8 cellular contexts compared by ENCODE assay signal in genomic region chr13:33543089-33543459, GRCh38.
A peak's percentile ranks its signal among the peaks of the same experiment; 100 is the strongest.
DNase-seq lines count a peak whose midpoint lies in the region; ATAC-seq and TF ChIP-seq lines count a peak whose summit lies in the region.

No MANE protein-coding gene starts in this region.

- H3K27ac ChIP-seq in SU-DHL-6 (ENCODE audit: low read depth, low read length) = peak overlapping the region; percentile 98
- peak overlapping the region; percentile 84 for H3K27ac ChIP-seq in foreskin keratinocyte
- H3K27ac ChIP-seq in sigmoid colon = peak overlapping the region; percentile 91 to 96 (median 95)

- H3K27me3 Mint-ChIP-seq in Caco-2 (ENCODE audit: insufficient read depth, unreplicated experiment) = no peaks in the 10 kb centered on the region

- H3K9ac ChIP-seq in SU-DHL-6 (ENCODE audit: low read length) = peak overlapping the region; percentile 88

- TSS peak; percentile 88 for BruUV-seq in Caco-2 (replicated peaks; lab: Mats Ljungman, UMichigan)

- H3K9me2 ChIP-seq in SU-DHL-6 (replicated peaks; ENCODE audit: insufficient read depth, low read length) = no peaks in the 10 kb centered on the region

- H3K79me2 ChIP-seq in SU-DHL-6 (ENCODE audit: insufficient read depth, low read length) = 0 out of 2 replicates have a peak, but pooled peaks cover 5% of the 10 kb centered on the region

- H3F3A ChIP-seq in SU-DHL-6 (ENCODE audit: insufficient read depth) = peaks cover 29% of the 10 kb centered on the region

- no peaks in the 10 kb centered on the region for H4K20me1 ChIP-seq in SU-DHL-6 (ENCODE audit: low read depth, low read length)

- peak overlapping the region; percentile 98 for H3K27ac Mint-ChIP-seq in Caco-2 (ENCODE audit: unreplicated experiment)

- no peak overlapping the region for H2AFZ ChIP-seq in SU-DHL-6 (ENCODE audit: low read depth, low read length, severe bottlenecking)

- peak overlapping the region; percentile 87 for H3K4me2 ChIP-seq in SU-DHL-6 (ENCODE audit: low read depth, low read length, poor library complexity, severe bottlenecking)

- TF ChIP-seq CTCF in Caco-2 (IDR thresholded peaks at IDR 0.05; ENCODE audit: insufficient read depth in 1 of 2, low read depth in 1 of 2, low read length in 1 of 2, severe bottlenecking in 1 of 2, unreplicated experiment in 1 of 2) (no peak), SU-DHL-6 (IDR thresholded peaks at IDR 0.05; ENCODE audit: insufficient read depth, low read length, poor library complexity, severe bottlenecking) (no peak), foreskin keratinocyte (conservative IDR thresholded peaks at IDR 0.05) (no peak), sigmoid colon (IDR thresholded peaks at IDR 0.05) (no peak)

- no peaks in the 10 kb centered on the region for H3K9me3 ChIP-seq in Caco-2
- H3K9me3 ChIP-seq in SU-DHL-6 (ENCODE audit: insufficient read depth, low read length) = no peaks in the 10 kb centered on the region
- no peaks in the 10 kb centered on the region for H3K9me3 ChIP-seq in sigmoid colon

- H3K4me1 Mint-ChIP-seq in Caco-2 (ENCODE audit: low read depth, unreplicated experiment) = peaks cover 19% of the 10 kb centered on the region

- peak overlapping the region; percentile 92 for H3K4me3 Mint-ChIP-seq in Caco-2 (ENCODE audit: unreplicated experiment)

- intact Hi-C loops in Caco-2 (cut with micrococcal nuclease; ENCODE audit: unreplicated experiment) (loop anchor here (2.0 to 10.0 kb wide), 9 partner anchors 98 to 956 kb away; partner anchors contain the start of genes KL, PDS5B and STARD13), sigmoid colon (cut with DNase I) (loop anchor here (2.0 to 5.0 kb wide), 7 partner anchors 151 to 436 kb away; partner anchors contain the start of gene STARD13)

- no peaks in the 10 kb centered on the region for H3K27me3 ChIP-seq in Caco-2 (replicated peaks; ENCODE audit: control insufficient read depth, insufficient read depth, low read length)
- no peaks in the 10 kb centered on the region for H3K27me3 ChIP-seq in H7 (ENCODE audit: control insufficient read depth, insufficient read depth, low read length)
- no peaks in the 10 kb centered on the region for H3K27me3 ChIP-seq in SU-DHL-6 (ENCODE audit: low read length)
- H3K27me3 ChIP-seq in foreskin keratinocyte = no peaks in the 10 kb centered on the region
- H3K27me3 ChIP-seq in sigmoid colon = no peaks in the 10 kb centered on the region

- 3 to 5% methylated on average over 7 of the region's 7 CpGs for whole genome bisulfite sequencing in sigmoid colon, 2 donors

- H3K36me3 ChIP-seq in Caco-2 (ENCODE audit: control insufficient read depth, insufficient read depth, low read length) (no peaks in the 10 kb centered on the region), H7 (replicated peaks; ENCODE audit: control insufficient read depth, insufficient read depth, low read length) (no peaks in the 10 kb centered on the region), SU-DHL-6 (ENCODE audit: low read length) (no peaks in the 10 kb centered on the region), sigmoid colon (no peaks in the 10 kb centered on the region)

- H3K9me3 Mint-ChIP-seq in Caco-2 (ENCODE audit: unreplicated experiment) = no peaks in the 10 kb centered on the region

- CTCF ChIA-PET in Caco-2 (lab: Charles Lee) = interaction anchor here (0.6 to 2.4 kb wide), 12 partner anchors 29 to 957 kb away, joined by 3 to 11 read pairs (median 4); partner anchors contain the start of gene PDS5B

- H3K4me1 ChIP-seq in Caco-2 = peaks cover 17% of the 10 kb centered on the region
- H3K4me1 ChIP-seq in foreskin keratinocyte = peaks cover 19% of the 10 kb centered on the region
- peaks cover 0 to 46% (median 43%) of the 10 kb centered on the region in 4 donors for H3K4me1 ChIP-seq in sigmoid colon

- no peak for TF ChIP-seq EP300 in sigmoid colon (IDR thresholded peaks at IDR 0.05)

- TF ChIP-seq POLR2A in sigmoid colon (IDR thresholded peaks at IDR 0.05) = no peak

- H3K4me3 ChIP-seq in Caco-2 (ENCODE audit: low read depth, low read length) = peak overlapping the region; percentile 55
- H3K4me3 ChIP-seq in H7 (ENCODE audit: insufficient read depth, low read depth, low read length) = peak overlapping the region; percentile 61
- peak overlapping the region; percentile 49 for H3K4me3 ChIP-seq in SU-DHL-6 (ENCODE audit: insufficient read depth, low read length, poor library complexity, severe bottlenecking)
- H3K4me3 ChIP-seq in sigmoid colon = peak overlapping the region; percentile 34 to 54 (median 46)

- no peak for ATAC-seq in foreskin keratinocyte

- peaks cover 10% of the 10 kb centered on the region for H3K36me3 Mint-ChIP-seq in Caco-2 (ENCODE audit: insufficient read depth, unreplicated experiment)

- POLR2A ChIA-PET in Caco-2 (lab: Charles Lee) = interaction anchor here (0.6 to 1.3 kb wide), 9 partner anchors 11 to 956 kb away, joined by 3 to 8 read pairs (median 4); partner anchors contain the start of genes RFC3 and STARD13

- no peak for DNase-seq in Caco-2
- DNase-seq in H7 = peak; percentile 3
- no peak for DNase-seq in foreskin keratinocyte
- no peak for DNase-seq in sigmoid colon
- no peak for DNase-seq in stimulated activated CD4-positive, alpha-beta T cell treated with anti-CD3 and anti-CD28 coated beads, Interleukin-12 subunit alpha, Interleukin-12 subunit beta, amount 100 ng/mL, for 4 hours
- no peak for DNase-seq in NAMALWA (ENCODE audit: low spot score)
- DNase-seq in foreskin melanocyte = no peak
